2 cellular contexts compared by ENCODE assay signal in the genomic region with DNA sequence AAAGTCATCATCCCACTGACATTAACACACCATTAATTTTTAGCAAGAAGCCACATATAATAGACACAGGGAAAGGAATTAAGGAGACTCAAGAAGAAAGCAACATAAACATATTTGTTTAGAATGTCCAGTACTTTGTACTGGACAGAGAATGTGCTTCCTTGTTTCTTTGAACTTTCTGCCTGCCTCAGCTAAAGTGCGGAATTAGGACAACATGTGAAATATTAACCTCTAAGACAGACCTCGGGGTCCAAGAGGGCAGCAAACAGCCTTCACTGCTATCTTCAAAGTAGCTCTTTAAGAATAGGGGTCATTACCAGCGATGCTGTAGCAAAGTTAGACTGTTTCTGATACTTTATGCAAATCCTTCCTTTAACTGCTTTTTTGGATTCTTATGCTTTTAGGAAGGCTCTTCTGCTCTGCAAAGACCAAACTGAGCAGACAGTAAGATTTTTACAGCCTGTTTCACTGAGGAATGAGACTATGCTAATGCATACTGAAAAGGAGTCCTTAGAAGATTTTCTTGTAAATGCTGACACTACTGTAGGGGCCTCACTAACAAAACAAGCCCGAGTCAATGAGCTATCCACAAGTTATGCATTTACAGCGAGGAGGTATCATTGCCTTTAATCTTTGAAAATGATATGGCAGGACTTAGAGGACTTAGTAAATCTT.
TF ChIP-seq lines count a peak whose summit lies in the region.

No MANE protein-coding gene starts in this region.

TF ChIP-seq in K562, 482 proteins besides CTCF, POLR2A, EP300 and RAD21:
- TF ChIP-seq, protein P1, sequence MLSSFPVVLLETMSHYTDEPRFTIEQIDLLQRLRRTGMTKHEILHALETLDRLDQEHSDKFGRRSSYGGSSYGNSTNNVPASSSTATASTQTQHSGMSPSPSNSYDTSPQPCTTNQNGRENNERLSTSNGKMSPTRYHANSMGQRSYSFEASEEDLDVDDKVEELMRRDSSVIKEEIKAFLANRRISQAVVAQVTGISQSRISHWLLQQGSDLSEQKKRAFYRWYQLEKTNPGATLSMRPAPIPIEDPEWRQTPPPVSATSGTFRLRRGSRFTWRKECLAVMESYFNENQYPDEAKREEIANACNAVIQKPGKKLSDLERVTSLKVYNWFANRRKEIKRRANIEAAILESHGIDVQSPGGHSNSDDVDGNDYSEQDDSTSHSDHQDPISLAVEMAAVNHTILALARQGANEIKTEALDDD (IDR thresholded peaks at IDR 0.05) = peak; percentile 51; the same call in 1 of the 2 replicates
- TF ChIP-seq, protein P2, sequence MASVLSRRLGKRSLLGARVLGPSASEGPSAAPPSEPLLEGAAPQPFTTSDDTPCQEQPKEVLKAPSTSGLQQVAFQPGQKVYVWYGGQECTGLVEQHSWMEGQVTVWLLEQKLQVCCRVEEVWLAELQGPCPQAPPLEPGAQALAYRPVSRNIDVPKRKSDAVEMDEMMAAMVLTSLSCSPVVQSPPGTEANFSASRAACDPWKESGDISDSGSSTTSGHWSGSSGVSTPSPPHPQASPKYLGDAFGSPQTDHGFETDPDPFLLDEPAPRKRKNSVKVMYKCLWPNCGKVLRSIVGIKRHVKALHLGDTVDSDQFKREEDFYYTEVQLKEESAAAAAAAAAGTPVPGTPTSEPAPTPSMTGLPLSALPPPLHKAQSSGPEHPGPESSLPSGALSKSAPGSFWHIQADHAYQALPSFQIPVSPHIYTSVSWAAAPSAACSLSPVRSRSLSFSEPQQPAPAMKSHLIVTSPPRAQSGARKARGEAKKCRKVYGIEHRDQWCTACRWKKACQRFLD (CRISPR knock-in tag; IDR thresholded peaks at IDR 0.05) = 0 out of 2 replicates have a peak, but pooled peaks have one; percentile 31
- no peak for TF ChIP-seq FOXK2 (conservative IDR thresholded peaks at IDR 0.05 in 1 of 2, IDR thresholded peaks at IDR 0.05 in 1 of 2; ENCODE audit: low read depth in 2 of 2)
TF ChIP-seq in K562: peak in this region for 2.

TF ChIP-seq in HepG2, 621 proteins besides CTCF, POLR2A, EP300 and RAD21 (continues in another document):
- TF ChIP-seq, protein P3, sequence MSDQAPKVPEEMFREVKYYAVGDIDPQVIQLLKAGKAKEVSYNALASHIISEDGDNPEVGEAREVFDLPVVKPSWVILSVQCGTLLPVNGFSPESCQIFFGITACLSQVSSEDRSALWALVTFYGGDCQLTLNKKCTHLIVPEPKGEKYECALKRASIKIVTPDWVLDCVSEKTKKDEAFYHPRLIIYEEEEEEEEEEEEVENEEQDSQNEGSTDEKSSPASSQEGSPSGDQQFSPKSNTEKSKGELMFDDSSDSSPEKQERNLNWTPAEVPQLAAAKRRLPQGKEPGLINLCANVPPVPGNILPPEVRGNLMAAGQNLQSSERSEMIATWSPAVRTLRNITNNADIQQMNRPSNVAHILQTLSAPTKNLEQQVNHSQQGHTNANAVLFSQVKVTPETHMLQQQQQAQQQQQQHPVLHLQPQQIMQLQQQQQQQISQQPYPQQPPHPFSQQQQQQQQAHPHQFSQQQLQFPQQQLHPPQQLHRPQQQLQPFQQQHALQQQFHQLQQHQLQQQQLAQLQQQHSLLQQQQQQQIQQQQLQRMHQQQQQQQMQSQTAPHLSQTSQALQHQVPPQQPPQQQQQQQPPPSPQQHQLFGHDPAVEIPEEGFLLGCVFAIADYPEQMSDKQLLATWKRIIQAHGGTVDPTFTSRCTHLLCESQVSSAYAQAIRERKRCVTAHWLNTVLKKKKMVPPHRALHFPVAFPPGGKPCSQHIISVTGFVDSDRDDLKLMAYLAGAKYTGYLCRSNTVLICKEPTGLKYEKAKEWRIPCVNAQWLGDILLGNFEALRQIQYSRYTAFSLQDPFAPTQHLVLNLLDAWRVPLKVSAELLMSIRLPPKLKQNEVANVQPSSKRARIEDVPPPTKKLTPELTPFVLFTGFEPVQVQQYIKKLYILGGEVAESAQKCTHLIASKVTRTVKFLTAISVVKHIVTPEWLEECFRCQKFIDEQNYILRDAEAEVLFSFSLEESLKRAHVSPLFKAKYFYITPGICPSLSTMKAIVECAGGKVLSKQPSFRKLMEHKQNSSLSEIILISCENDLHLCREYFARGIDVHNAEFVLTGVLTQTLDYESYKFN (CRISPR knock-in tag; conservative IDR thresholded peaks at IDR 0.05) = peak; percentile 82
- TF ChIP-seq DPF2 (CRISPR knock-in tag; IDR thresholded peaks at IDR 0.05; ENCODE audit: borderline replicate concordance, low read depth) (peak; percentile 28; the same call in 1 of the 2 replicates), FOXJ3 (CRISPR knock-in tag; IDR thresholded peaks at IDR 0.05; ENCODE audit: borderline replicate concordance) (0 out of 2 replicates have a peak, but pooled peaks have one; percentile 24), NR2F6 (IDR thresholded peaks at IDR 0.05) (peak; percentile 46), NR2F6 (CRISPR knock-in tag; IDR thresholded peaks at IDR 0.05) (no peak), FOXO1 (CRISPR knock-in tag; IDR thresholded peaks at IDR 0.05) (peak; percentile 48; the same call in 1 of the 2 replicates), PPARG (CRISPR knock-in tag; conservative IDR thresholded peaks at IDR 0.05) (0 out of 2 replicates have a peak, but pooled peaks have one; percentile 38), ZNF598 (CRISPR knock-in tag; IDR thresholded peaks at IDR 0.05; ENCODE audit: borderline replicate concordance) (no peak), NFIC (IDR thresholded peaks at IDR 0.05; ENCODE audit: low read length) (peak; percentile 55; the same call in 1 of the 2 replicates), HNF4G (IDR thresholded peaks at IDR 0.05; ENCODE audit: borderline replicate concordance, low read depth, low read length) (peak; percentile 63), HNF4G (CRISPR knock-in tag; IDR thresholded peaks at IDR 0.05; ENCODE audit: borderline replicate concordance, low read depth) (no peak), TCF7 (IDR thresholded peaks at IDR 0.05; ENCODE audit: low read depth) (peak; percentile 66), JUN (CRISPR knock-in tag; IDR thresholded peaks at IDR 0.05) (no peak), ZNF263 (CRISPR knock-in tag; IDR thresholded peaks at IDR 0.05) (no peak), ZNF792 (CRISPR knock-in tag; IDR thresholded peaks at IDR 0.05) (no peak), HNRNPH1 (optimal IDR thresholded peaks at IDR 0.05; ENCODE audit: low read depth, low read length) (no peak), ISL2 (CRISPR knock-in tag; IDR thresholded peaks at IDR 0.05) (0 out of 2 replicates have a peak, but pooled peaks have one; percentile 57), NFE2 (CRISPR knock-in tag; IDR thresholded peaks at IDR 0.05) (no peak), ZNF331 (CRISPR knock-in tag; IDR thresholded peaks at IDR 0.05) (0 out of 2 replicates have a peak, but pooled peaks have one; percentile 23), ELF3 (CRISPR knock-in tag; IDR thresholded peaks at IDR 0.05) (peak; percentile 46; the same call in 1 of the 2 replicates), RXRB (CRISPR knock-in tag; IDR thresholded peaks at IDR 0.05; ENCODE audit: borderline replicate concordance) (peak; percentile 15; the same call in 1 of the 2 replicates), MAFK (conservative IDR thresholded peaks at IDR 0.05 in 1 of 2, IDR thresholded peaks at IDR 0.05 in 1 of 2; ENCODE audit: low read length in 2 of 2) (peak; percentile 80 to 84), FOXP1 (IDR thresholded peaks at IDR 0.05) (no peak), FOXP1 (CRISPR knock-in tag; IDR thresholded peaks at IDR 0.05) (peak; percentile 71; the same call in 1 of the 2 replicates), HNF4A (CRISPR knock-in tag; IDR thresholded peaks at IDR 0.05) (peak; percentile 76), NCOR1 (IDR thresholded peaks at IDR 0.05; ENCODE audit: borderline replicate concordance, low read length) (0 out of 2 replicates have a peak, but pooled peaks have one; percentile 55), NFKB2 (CRISPR knock-in tag; IDR thresholded peaks at IDR 0.05; ENCODE audit: borderline replicate concordance) (no peak), CC2D1A (CRISPR knock-in tag; IDR thresholded peaks at IDR 0.05) (no peak), NCOA2 (CRISPR knock-in tag; IDR thresholded peaks at IDR 0.05) (peak; percentile 44; the same call in 1 of the 2 replicates), ZFP36L1 (CRISPR knock-in tag; IDR thresholded peaks at IDR 0.05) (no peak), BCL6 (CRISPR knock-in tag; IDR thresholded peaks at IDR 0.05) (peak; percentile 79), MAFF (IDR thresholded peaks at IDR 0.05; ENCODE audit: low read depth, low read length) (peak; percentile 78), SOX13 (IDR thresholded peaks at IDR 0.05) (no peak), SOX13 (CRISPR knock-in tag; conservative IDR thresholded peaks at IDR 0.05 in 1 of 2, IDR thresholded peaks at IDR 0.05 in 1 of 2) (peak in 1 of 2 experiments; percentile 55; a peak in 2 of 4 replicates), SOX5 (CRISPR knock-in tag; IDR thresholded peaks at IDR 0.05; ENCODE audit: borderline replicate concordance) (peak; percentile 53; the same call in 1 of the 2 replicates)
- TF ChIP-seq, protein P4, sequence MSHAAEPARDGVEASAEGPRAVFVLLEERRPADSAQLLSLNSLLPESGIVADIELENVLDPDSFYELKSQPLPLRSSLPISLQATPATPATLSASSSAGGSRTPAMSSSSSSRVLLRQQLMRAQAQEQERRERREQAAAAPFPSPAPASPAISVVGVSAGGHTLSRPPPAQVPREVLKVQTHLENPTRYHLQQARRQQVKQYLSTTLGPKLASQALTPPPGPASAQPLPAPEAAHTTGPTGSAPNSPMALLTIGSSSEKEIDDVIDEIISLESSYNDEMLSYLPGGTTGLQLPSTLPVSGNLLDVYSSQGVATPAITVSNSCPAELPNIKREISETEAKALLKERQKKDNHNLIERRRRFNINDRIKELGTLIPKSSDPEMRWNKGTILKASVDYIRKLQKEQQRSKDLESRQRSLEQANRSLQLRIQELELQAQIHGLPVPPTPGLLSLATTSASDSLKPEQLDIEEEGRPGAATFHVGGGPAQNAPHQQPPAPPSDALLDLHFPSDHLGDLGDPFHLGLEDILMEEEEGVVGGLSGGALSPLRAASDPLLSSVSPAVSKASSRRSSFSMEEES (CRISPR knock-in tag; IDR thresholded peaks at IDR 0.05) = 0 out of 2 replicates have a peak, but pooled peaks have one; percentile 28
- TF ChIP-seq, protein P5, sequence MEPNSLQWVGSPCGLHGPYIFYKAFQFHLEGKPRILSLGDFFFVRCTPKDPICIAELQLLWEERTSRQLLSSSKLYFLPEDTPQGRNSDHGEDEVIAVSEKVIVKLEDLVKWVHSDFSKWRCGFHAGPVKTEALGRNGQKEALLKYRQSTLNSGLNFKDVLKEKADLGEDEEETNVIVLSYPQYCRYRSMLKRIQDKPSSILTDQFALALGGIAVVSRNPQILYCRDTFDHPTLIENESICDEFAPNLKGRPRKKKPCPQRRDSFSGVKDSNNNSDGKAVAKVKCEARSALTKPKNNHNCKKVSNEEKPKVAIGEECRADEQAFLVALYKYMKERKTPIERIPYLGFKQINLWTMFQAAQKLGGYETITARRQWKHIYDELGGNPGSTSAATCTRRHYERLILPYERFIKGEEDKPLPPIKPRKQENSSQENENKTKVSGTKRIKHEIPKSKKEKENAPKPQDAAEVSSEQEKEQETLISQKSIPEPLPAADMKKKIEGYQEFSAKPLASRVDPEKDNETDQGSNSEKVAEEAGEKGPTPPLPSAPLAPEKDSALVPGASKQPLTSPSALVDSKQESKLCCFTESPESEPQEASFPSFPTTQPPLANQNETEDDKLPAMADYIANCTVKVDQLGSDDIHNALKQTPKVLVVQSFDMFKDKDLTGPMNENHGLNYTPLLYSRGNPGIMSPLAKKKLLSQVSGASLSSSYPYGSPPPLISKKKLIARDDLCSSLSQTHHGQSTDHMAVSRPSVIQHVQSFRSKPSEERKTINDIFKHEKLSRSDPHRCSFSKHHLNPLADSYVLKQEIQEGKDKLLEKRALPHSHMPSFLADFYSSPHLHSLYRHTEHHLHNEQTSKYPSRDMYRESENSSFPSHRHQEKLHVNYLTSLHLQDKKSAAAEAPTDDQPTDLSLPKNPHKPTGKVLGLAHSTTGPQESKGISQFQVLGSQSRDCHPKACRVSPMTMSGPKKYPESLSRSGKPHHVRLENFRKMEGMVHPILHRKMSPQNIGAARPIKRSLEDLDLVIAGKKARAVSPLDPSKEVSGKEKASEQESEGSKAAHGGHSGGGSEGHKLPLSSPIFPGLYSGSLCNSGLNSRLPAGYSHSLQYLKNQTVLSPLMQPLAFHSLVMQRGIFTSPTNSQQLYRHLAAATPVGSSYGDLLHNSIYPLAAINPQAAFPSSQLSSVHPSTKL (CRISPR knock-in tag; IDR thresholded peaks at IDR 0.05) = peak; percentile 84
- TF ChIP-seq, protein P6, sequence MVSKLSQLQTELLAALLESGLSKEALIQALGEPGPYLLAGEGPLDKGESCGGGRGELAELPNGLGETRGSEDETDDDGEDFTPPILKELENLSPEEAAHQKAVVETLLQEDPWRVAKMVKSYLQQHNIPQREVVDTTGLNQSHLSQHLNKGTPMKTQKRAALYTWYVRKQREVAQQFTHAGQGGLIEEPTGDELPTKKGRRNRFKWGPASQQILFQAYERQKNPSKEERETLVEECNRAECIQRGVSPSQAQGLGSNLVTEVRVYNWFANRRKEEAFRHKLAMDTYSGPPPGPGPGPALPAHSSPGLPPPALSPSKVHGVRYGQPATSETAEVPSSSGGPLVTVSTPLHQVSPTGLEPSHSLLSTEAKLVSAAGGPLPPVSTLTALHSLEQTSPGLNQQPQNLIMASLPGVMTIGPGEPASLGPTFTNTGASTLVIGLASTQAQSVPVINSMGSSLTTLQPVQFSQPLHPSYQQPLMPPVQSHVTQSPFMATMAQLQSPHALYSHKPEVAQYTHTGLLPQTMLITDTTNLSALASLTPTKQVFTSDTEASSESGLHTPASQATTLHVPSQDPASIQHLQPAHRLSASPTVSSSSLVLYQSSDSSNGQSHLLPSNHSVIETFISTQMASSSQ (IDR thresholded peaks at IDR 0.05; ENCODE audit: low read depth) = peak; percentile 80
- TF ChIP-seq, protein P6 (CRISPR knock-in tag; IDR thresholded peaks at IDR 0.05; ENCODE audit: borderline replicate concordance) = no peak
